Comparison of ENCODE assay signal across 13 cellular contexts in genomic region chr1:24793762-24794161, GRCh38. TPM values are rescaled to one million over a fixed set of nuclear protein-coding genes. Genes with fewer than 3 reads are reported as not detected.
DNase-seq lines count a peak whose midpoint lies in the region; ATAC-seq and TF ChIP-seq lines count a peak whose summit lies in the region.
"Had no signal": no experiment of that assay in that cellular context is flagged by ENCODE, and none has a peak within 500 bp of the region (broad histone marks: within the 10 kb centered on the region; RNA-seq: fewer than 3 reads in every experiment).

No MANE protein-coding gene starts in this region.

- DNase-seq in AG04449 (ENCODE audit: low read depth, low spot score) (peak; percentile 62), RPMI7951 (ENCODE audit: low read depth) (peak; percentile 46), fibroblast of peridontal ligament (ENCODE audit: extremely low read depth) (peak; percentile 86), ovary (no peak), NCI-H82 (lab: John Stamatoyannopoulos, UW) (no peak)
- DNase-seq in activated CD4-positive, alpha-beta T cell treated with anti-CD3 and anti-CD28 coated beads, Interleukin-2, amount 50 U/mL, for 4 hours = no peak
- DNase-seq: activated CD4-positive, alpha-beta T cell treated with anti-CD3 and anti-CD28 coated beads, Interleukin-2, amount 50 U/mL, for 48 hours; CD4-positive, alpha-beta T cell; NCI-H1105 treated with DMSO at 0.1 percent for 48 hours; RPMI8226 had no signal

- H3K4me1 ChIP-seq in ovary (ENCODE audit: insufficient read depth) = peaks cover 3% of the 10 kb centered on the region
- H3K4me1 ChIP-seq: breast epithelium had no signal

- no peaks in the 10 kb centered on the region for H3K36me3 ChIP-seq in ovary
- H3K36me3 ChIP-seq: breast epithelium had no signal

- H3K9me3 ChIP-seq in ovary = no peaks in the 10 kb centered on the region
- H3K9me3 ChIP-seq: breast epithelium had no signal

- intact Hi-C loops in ovary (cut with DNase I) = no loop called here

- H3K4me3 ChIP-seq in AG04449 (ENCODE audit: low read depth, low read length) = no peak overlapping the region
- H3K4me3 ChIP-seq in ovary = no peak overlapping the region
- H3K4me3 ChIP-seq: breast epithelium had no signal

- ATAC-seq in HG03460 (IDR thresholded peaks at IDR 0.05; ENCODE audit: unreplicated experiment) (no peak), HG02623 (IDR thresholded peaks at IDR 0.05; ENCODE audit: unreplicated experiment) (no peak)

- H3K27ac ChIP-seq in ovary = no peak overlapping the region

- POLR2A ChIA-PET in AG04449 (lab: Yijun Ruan, JAX) = interaction anchor here (1.3 kb wide), 1 partner anchor 48 kb away, joined by 5 read pairs; the partner anchor contains the start of gene CLIC4

- no peaks in the 10 kb centered on the region for H3K27me3 ChIP-seq in ovary
- H3K27me3 ChIP-seq: breast epithelium had no signal

- 2 to 9% (median 5%) methylated on average over 2 of the region's 2 CpGs for WGBS in ovary, 3 donors

- CTCF ChIA-PET in AG04449 (lab: Yijun Ruan, JAX) = interaction anchor here (1.7 to 2.5 kb wide), 2 partner anchors 8 to 105 kb away, joined by 6 to 13 read pairs; no protein-coding TSS in a partner anchor

- no peak for TF ChIP-seq POLR2A in ovary (IDR thresholded peaks at IDR 0.05)

- no peak for TF ChIP-seq CTCF in AG04449 (IDR thresholded peaks at IDR 0.05; ENCODE audit: insufficient read depth, low read length, missing control alignments)
- no peak for TF ChIP-seq CTCF in ovary (IDR thresholded peaks at IDR 0.05)

- TF ChIP-seq EP300 in ovary (IDR thresholded peaks at IDR 0.05) = peak; percentile 67

RNA-seq across cellular contexts. Expression of gene CLIC4, which starts 48.5 kb away (rescaled TPM):
- 680 and 835 TPM in 2 replicates for total RNA-seq in RPMI7951 (2014; rRNA removed; shearing (Covaris generic))
- 100 to 1,000 TPM in 5 of 7 donors, 10 to 100 TPM in 2; 73.6 to 185 (median 125) TPM for total RNA-seq in ovary
- polyA plus RNA-seq in ovary = 100 to 1,000 TPM in 1 of 2 donors, 10 to 100 TPM in 1; 53.6 to 209 TPM

Comparison
In these comparisons a context has a peak if more than half of its experiments do, and no peak if none do; other contexts are left out.
1. DNase-seq: peak in AG04449 (single experiment), RPMI7951 (single experiment) and fibroblast of peridontal ligament (single experiment); none in ovary (0 of 5), activated CD4-positive, alpha-beta T cell treated with anti-CD3 and anti-CD28 coated beads, Interleukin-2, amount 50 U/mL, for 4 hours (0 of 2) and NCI-H82 (single experiment).